1 cellular context compared by ENCODE assay signal in genomic region chr11:116774661-116775060, GRCh38.
TF ChIP-seq lines count a peak whose summit lies in the region.

No MANE protein-coding gene starts in this region.

TF ChIP-seq in HCT116, 20 proteins besides CTCF, POLR2A, EP300 and RAD21:
- TF ChIP-seq POLR2AphosphoS5 (IDR thresholded peaks at IDR 0.05; ENCODE audit: low read depth, low read length) = no peak
- TF ChIP-seq EGR1 (IDR thresholded peaks at IDR 0.05; ENCODE audit: low read depth) = no peak
- no peak for TF ChIP-seq JUND (IDR thresholded peaks at IDR 0.05)
- TF ChIP-seq TCF7L2 (IDR thresholded peaks at IDR 0.05; ENCODE audit: borderline replicate concordance, extremely low read depth, insufficient read depth, insufficient read length) = no peak
- no peak for TF ChIP-seq CBX3 (IDR thresholded peaks at IDR 0.05; ENCODE audit: low read depth)
- no peak for TF ChIP-seq ZBTB33 (IDR thresholded peaks at IDR 0.05; ENCODE audit: extremely low read depth, insufficient replicate concordance, low read length)
- no peak for TF ChIP-seq MAX (IDR thresholded peaks at IDR 0.05)
- TF ChIP-seq EZH2 (IDR thresholded peaks at IDR 0.05) = no peak
- TF ChIP-seq SRF (IDR thresholded peaks at IDR 0.05; ENCODE audit: low read depth) = no peak
- TF ChIP-seq ATF3 (IDR thresholded peaks at IDR 0.05) = no peak
- no peak for TF ChIP-seq FOSL1 (IDR thresholded peaks at IDR 0.05; ENCODE audit: low read depth)
- TF ChIP-seq SIN3A (IDR thresholded peaks at IDR 0.05; ENCODE audit: low read depth) = no peak
- no peak for TF ChIP-seq ZNF274 (IDR thresholded peaks at IDR 0.05; ENCODE audit: low read depth, low read length)
- TF ChIP-seq CEBPB (IDR thresholded peaks at IDR 0.05; ENCODE audit: low read depth) = no peak
- TF ChIP-seq ELF1 (IDR thresholded peaks at IDR 0.05; ENCODE audit: borderline replicate concordance, low read depth) = no peak
- no peak for TF ChIP-seq ZFX (IDR thresholded peaks at IDR 0.05)
- TF ChIP-seq EZH2phosphoT487 (IDR thresholded peaks at IDR 0.05; ENCODE audit: borderline replicate concordance) = no peak
- TF ChIP-seq YY1 (IDR thresholded peaks at IDR 0.05; ENCODE audit: extremely low read depth, insufficient replicate concordance, low read depth, low read length) = no peak
- no peak for TF ChIP-seq REST (IDR thresholded peaks at IDR 0.05; ENCODE audit: low read depth)
- TF ChIP-seq SP1 (IDR thresholded peaks at IDR 0.05; ENCODE audit: low read depth) = no peak
